In genomic region chr5:147704544-147704943, GRCh38 we compare ENCODE assay signal across 25 cellular contexts.
"Had no signal": no experiment of that assay in that cellular context is flagged by ENCODE, and none has a peak within 500 bp of the region (broad histone marks: within the 10 kb centered on the region; RNA-seq: fewer than 3 reads in every experiment).

No MANE protein-coding gene starts in this region.

- H3K9me3 ChIP-seq: breast epithelium, Peyer's patch, SJCRH30, SK-N-SH had no signal

- H3K27ac Mint-ChIP-seq: activated CD4-positive, alpha-beta memory T cell treated with anti-CD3 and anti-CD28 coated beads, Interleukin-2, amount 10 ng/mL, durations not matched to agents 7 days and 5 days; activated CD4-positive, alpha-beta T cell treated with anti-CD3 and anti-CD28 coated beads for 36 hours; activated naive CD8-positive, alpha-beta T cell treated with anti-CD3 and anti-CD28 coated beads, Interleukin-2, amount 10 ng/mL, durations not matched to agents 7 days and 5 days; activated T-cell treated with anti-CD3 and anti-CD28 coated beads, Interleukin-2, amount 50 U/mL, for 72 hours had no signal

- H3K4me1 ChIP-seq: breast epithelium, Peyer's patch had no signal

- H3K27me3 ChIP-seq: breast epithelium, Peyer's patch, SJCRH30 had no signal

- H3K27ac ChIP-seq: breast epithelium, Peyer's patch, RWPE1, SJCRH30, WERI-Rb-1 had no signal

- H3K36me3 Mint-ChIP-seq: activated naive CD8-positive, alpha-beta T cell treated with anti-CD3 and anti-CD28 coated beads, Interleukin-2, amount 10 ng/mL, durations not matched to agents 7 days and 5 days had no signal

- H3K4me3 Mint-ChIP-seq: activated CD4-positive, alpha-beta memory T cell treated with anti-CD3 and anti-CD28 coated beads, Interleukin-2, amount 10 ng/mL, durations not matched to agents 7 days and 5 days; activated CD4-positive, alpha-beta T cell treated with anti-CD3 and anti-CD28 coated beads for 36 hours; activated naive CD8-positive, alpha-beta T cell treated with anti-CD3 and anti-CD28 coated beads, Interleukin-2, amount 10 ng/mL, durations not matched to agents 7 days and 5 days; activated T-cell treated with anti-CD3 and anti-CD28 coated beads, Interleukin-2, amount 50 U/mL, for 72 hours had no signal

- DNase-seq: activated CD4-positive, alpha-beta memory T cell treated with anti-CD3 and anti-CD28 coated beads, Interleukin-2, amount 10 ng/mL, durations not matched to agents 7 days and 5 days; activated CD4-positive, alpha-beta T cell treated with anti-CD3 and anti-CD28 coated beads for 36 hours; activated CD4-positive, alpha-beta T cell treated with anti-CD3 and anti-CD28 coated beads, Interleukin-2, amount 50 U/mL, for 1 hour; activated CD8-positive, alpha-beta memory T cell treated with anti-CD3 and anti-CD28 coated beads, Interleukin-2, amount 50 U/mL, for 4 hours; activated naive CD4-positive, alpha-beta T cell treated with anti-CD3 and anti-CD28 coated beads, Interleukin-2, amount 50 U/mL, for 16 hours; activated naive CD8-positive, alpha-beta T cell treated with anti-CD3 and anti-CD28 coated beads, Interleukin-2, amount 10 ng/mL, durations not matched to agents 7 days and 5 days; activated T-cell treated with anti-CD3 and anti-CD28 coated beads, Interleukin-2, amount 50 U/mL, for 72 hours; aorta; caudate nucleus; NCI-H1105 treated with DMSO at 0.1 percent for 48 hours; NCI-H1436 treated with DMSO at 0.1 percent for 48 hours; NCI-H187; NCI-H2081; NCI-H510A treated with DMSO at 0.1 percent for 48 hours; NCI-H69; NK-92 treated with Interleukin-12 subunit alpha and Interleukin-12 subunit beta, amount 100 ng/mL, for 24 hours; OCI-M1; Peyer's patch; Right ventricle myocardium superior; SK-N-SH; T-helper 1 cell; WERI-Rb-1 had no signal

- H3K4me2 ChIP-seq: SK-N-SH had no signal

- ATAC-seq: activated CD4-positive, alpha-beta T cell treated with anti-CD3 and anti-CD28 coated beads for 36 hours; activated T-cell treated with anti-CD3 and anti-CD28 coated beads, Interleukin-2, amount 50 U/mL, for 72 hours had no signal

- H3K4me3 ChIP-seq: breast epithelium, Peyer's patch, SJCRH30 had no signal

- H3K9me3 Mint-ChIP-seq: activated CD4-positive, alpha-beta memory T cell treated with anti-CD3 and anti-CD28 coated beads, Interleukin-2, amount 10 ng/mL, durations not matched to agents 7 days and 5 days; activated naive CD8-positive, alpha-beta T cell treated with anti-CD3 and anti-CD28 coated beads, Interleukin-2, amount 10 ng/mL, durations not matched to agents 7 days and 5 days; activated T-cell treated with anti-CD3 and anti-CD28 coated beads, Interleukin-2, amount 50 U/mL, for 72 hours had no signal

- H3K4me1 Mint-ChIP-seq: activated CD4-positive, alpha-beta memory T cell treated with anti-CD3 and anti-CD28 coated beads, Interleukin-2, amount 10 ng/mL, durations not matched to agents 7 days and 5 days; activated CD4-positive, alpha-beta T cell treated with anti-CD3 and anti-CD28 coated beads for 36 hours; activated naive CD8-positive, alpha-beta T cell treated with anti-CD3 and anti-CD28 coated beads, Interleukin-2, amount 10 ng/mL, durations not matched to agents 7 days and 5 days had no signal

- H3K9ac ChIP-seq: SK-N-SH had no signal

- H3K27me3 Mint-ChIP-seq: activated CD4-positive, alpha-beta memory T cell treated with anti-CD3 and anti-CD28 coated beads, Interleukin-2, amount 10 ng/mL, durations not matched to agents 7 days and 5 days; activated CD4-positive, alpha-beta T cell treated with anti-CD3 and anti-CD28 coated beads for 36 hours; activated naive CD8-positive, alpha-beta T cell treated with anti-CD3 and anti-CD28 coated beads, Interleukin-2, amount 10 ng/mL, durations not matched to agents 7 days and 5 days had no signal

- H3K36me3 ChIP-seq: breast epithelium, Peyer's patch, WERI-Rb-1 had no signal
